In genomic region chr3:129602309-129602708, GRCh38 we compare ENCODE assay signal across 12 cellular contexts. TPM values are rescaled to one million over a fixed set of nuclear protein-coding genes. Genes with fewer than 3 reads are reported as not detected.
A peak's percentile ranks its signal among the peaks of the same experiment; 100 is the strongest.
DNase-seq lines count a peak whose midpoint lies in the region; ATAC-seq and TF ChIP-seq lines count a peak whose summit lies in the region.
"Had no signal": no experiment of that assay in that cellular context is flagged by ENCODE, and none has a peak within 500 bp of the region (broad histone marks: within the 10 kb centered on the region; RNA-seq: fewer than 3 reads in every experiment).

No MANE protein-coding gene starts in this region.

- TF ChIP-seq EP300 in suprapubic skin (IDR thresholded peaks at IDR 0.05) = no peak

- no peaks in the 10 kb centered on the region for H3K9me3 Mint-ChIP-seq in CD4-positive, alpha-beta T cell

- DNase-seq in body of pancreas (no peak), lower lobe of right lung (no peak), suprapubic skin (ENCODE audit: low spot score in 2 of 2) (no peak), SIG-M5 (lab: John Stamatoyannopoulos, UW) (no peak), GM13977 (ENCODE audit: low spot score) (no peak), NCI-H1436 (lab: John Stamatoyannopoulos, UW) (no peak)
- DNase-seq in CD4-positive, alpha-beta T cell = no peak
- DNase-seq: activated CD4-positive, alpha-beta T cell treated with anti-CD3 and anti-CD28 coated beads, Interleukin-2, amount 50 U/mL, for 4 hours; ovary had no signal

- in situ Hi-C loops in GM13977 (cut with MboI; ENCODE audit: low pct_unique_long_range_greater_than_20kb, low sequenced_read_pairs, unreplicated experiment) = no loop called here

- 0 out of 2 replicates have a peak overlapping the region, but pooled peaks have one; percentile 3 for H3K4me3 ChIP-seq in HUES64 (ENCODE audit: low read length)
- no peak overlapping the region for H3K4me3 ChIP-seq in body of pancreas
- H3K4me3 ChIP-seq in lower lobe of right lung = peak overlapping the region; percentile 70
- H3K4me3 ChIP-seq in suprapubic skin = peak overlapping the region; percentile 77
- H3K4me3 ChIP-seq: K562, ovary had no signal

- no peak for TF ChIP-seq CTCF in body of pancreas (IDR thresholded peaks at IDR 0.05)
- TF ChIP-seq CTCF in lower lobe of right lung (IDR thresholded peaks at IDR 0.05) = no peak
- TF ChIP-seq CTCF in suprapubic skin (IDR thresholded peaks at IDR 0.05) = no peak
- no peak for TF ChIP-seq CTCF in GM13977 (IDR thresholded peaks at IDR 0.05; ENCODE audit: extremely low read depth, insufficient read depth, missing control alignments)
- no peak for TF ChIP-seq CTCF in CD4-positive, alpha-beta T cell (IDR thresholded peaks at IDR 0.05)

- no peak for TF ChIP-seq POLR2A in body of pancreas (IDR thresholded peaks at IDR 0.05)
- no peak for TF ChIP-seq POLR2A in suprapubic skin (IDR thresholded peaks at IDR 0.05)

- intact Hi-C loops in body of pancreas (cut with DNase I) (no loop called here), lower lobe of right lung (cut with DNase I) (no loop called here)
- intact Hi-C loops in CD4-positive, alpha-beta T cell (cut with DNase I, micrococcal nuclease) = no loop called here

- no peak overlapping the region for H3K4me3 Mint-ChIP-seq in CD4-positive, alpha-beta T cell

- peaks cover 21% of the 10 kb centered on the region for H3K27me3 ChIP-seq in HUES64 (ENCODE audit: insufficient read depth, low read length)
- H3K27me3 ChIP-seq in body of pancreas = no peaks in the 10 kb centered on the region
- H3K27me3 ChIP-seq in lower lobe of right lung (ENCODE audit: low read depth) = no peaks in the 10 kb centered on the region
- H3K27me3 ChIP-seq in suprapubic skin = peaks cover 3% of the 10 kb centered on the region
- no peaks in the 10 kb centered on the region for H3K27me3 ChIP-seq in CD4-positive, alpha-beta T cell (ENCODE audit: control insufficient read depth, insufficient read depth, low read length)
- H3K27me3 ChIP-seq: ovary had no signal

- POLR2A ChIA-PET in CD4-positive, alpha-beta T cell (lab: Charles Lee) = no interaction called here

- CTCF ChIA-PET in CD4-positive, alpha-beta T cell (lab: Charles Lee) = no interaction called here

- H3K27me3 Mint-ChIP-seq in CD4-positive, alpha-beta T cell = peaks cover 20% of the 10 kb centered on the region

- H3K9ac ChIP-seq in HUES64 (ENCODE audit: low read depth, low read length) = 0 out of 2 replicates have a peak overlapping the region, but pooled peaks have one; percentile 7

- peaks cover 20% of the 10 kb centered on the region for H3K4me1 Mint-ChIP-seq in CD4-positive, alpha-beta T cell (ENCODE audit: low read depth)

- H3K27ac ChIP-seq in HUES64 (ENCODE audit: low read depth, low read length) (no peak overlapping the region; the same call in 1 of the 2 replicates), body of pancreas (peak overlapping the region in 3 of 4 donors; percentile 52 to 71 (median 69)), lower lobe of right lung (peak overlapping the region; percentile 89), suprapubic skin (peak overlapping the region; percentile 89)
- H3K27ac ChIP-seq in CD4-positive, alpha-beta T cell (ENCODE audit: low read depth, low read length) = no peak overlapping the region

- H3K36me3 ChIP-seq in HUES64 (ENCODE audit: insufficient read depth, low read length) (no peaks in the 10 kb centered on the region), body of pancreas (replicated peaks in 1 of 2; ENCODE audit: insufficient read depth in 1 of 2, low read depth in 2 of 2) (no peaks in the 10 kb centered on the region), lower lobe of right lung (no peaks in the 10 kb centered on the region), suprapubic skin (no peaks in the 10 kb centered on the region)
- H3K36me3 ChIP-seq: ovary had no signal

- H3K27ac Mint-ChIP-seq in CD4-positive, alpha-beta T cell = no peak overlapping the region

- WGBS in HUES64 = 47% methylated on average over 11 of the region's 11 CpGs
- 82 to 91% methylated on average over 11 of the region's 11 CpGs for WGBS in body of pancreas, 2 donors
- WGBS in suprapubic skin = 90% methylated on average over 11 of the region's 11 CpGs

- H3K36me3 Mint-ChIP-seq in CD4-positive, alpha-beta T cell (ENCODE audit: low read depth) = peaks cover 4% of the 10 kb centered on the region

- no peaks in the 10 kb centered on the region for H3K9me3 ChIP-seq in HUES64 (ENCODE audit: insufficient read depth, low read depth, low read length)
- no peaks in the 10 kb centered on the region for H3K9me3 ChIP-seq in body of pancreas
- no peaks in the 10 kb centered on the region for H3K9me3 ChIP-seq in lower lobe of right lung
- no peaks in the 10 kb centered on the region for H3K9me3 ChIP-seq in suprapubic skin
- H3K9me3 ChIP-seq in CD4-positive, alpha-beta T cell (ENCODE audit: control insufficient read depth, low read length) = no peaks in the 10 kb centered on the region
- H3K9me3 ChIP-seq: ovary had no signal

- H3K4me1 ChIP-seq in HUES64 (ENCODE audit: insufficient read depth, low read length) = peaks cover 54% of the 10 kb centered on the region
- peaks cover 67% of the 10 kb centered on the region for H3K4me1 ChIP-seq in body of pancreas
- H3K4me1 ChIP-seq in lower lobe of right lung = peaks cover 78% of the 10 kb centered on the region
- H3K4me1 ChIP-seq in suprapubic skin = peaks cover 90% of the 10 kb centered on the region

- ATAC-seq in body of pancreas (no peak), lower lobe of right lung (no peak)
- no peak for ATAC-seq in CD4-positive, alpha-beta T cell (ENCODE audit: poor library complexity)
- ATAC-seq: K562 had no signal

RNA-seq across cellular contexts. Expression of gene PLXND1, which starts 4.2 kb away (rescaled TPM):
- polyA plus RNA-seq in HUES64 (2013, experiment 1 of 2) = 33.5 TPM
- polyA plus RNA-seq in HUES64 (2013, experiment 2 of 2) = 48.6 TPM
- 100 to 1,000 TPM in 1 of 2 donors, 10 to 100 TPM in 1; 47.7 to 135 TPM for total RNA-seq in body of pancreas
- 233 TPM for total RNA-seq in lower lobe of right lung
- total RNA-seq in suprapubic skin = 10 to 100 TPM; 19.0 to 51.0 (median 30.8) TPM
- 10 to 100 TPM; 61.7 to 62.5 TPM for total RNA-seq in CD4-positive, alpha-beta T cell

RNA-seq across cellular contexts. Expression of gene H1-8, which starts 59.3 kb away (rescaled TPM):
- not detected for polyA plus RNA-seq in HUES64 (2013, experiment 1 of 2)
- not detected for polyA plus RNA-seq in HUES64 (2013, experiment 2 of 2)
- total RNA-seq in body of pancreas = not detected
- not detected for total RNA-seq in lower lobe of right lung
- not detected for total RNA-seq in suprapubic skin
- total RNA-seq in CD4-positive, alpha-beta T cell = not detected
- total RNA-seq: K562, kidney epithelial cell, ovary had no signal
- polyA plus RNA-seq: K562 had no signal

Comparison
In these comparisons a context has a peak if more than half of its experiments do, and no peak if none do; other contexts are left out.
1. H3K27ac ChIP-seq: peak in body of pancreas (3 of 4), lower lobe of right lung (single experiment) and suprapubic skin (single experiment); none in HUES64 (single experiment) and CD4-positive, alpha-beta T cell (single experiment).
2. H3K4me3 ChIP-seq: peak in HUES64 (single experiment), lower lobe of right lung (single experiment) and suprapubic skin (single experiment); none in body of pancreas (0 of 2).